9 cellular contexts compared by ENCODE assay signal in the genomic region with DNA sequence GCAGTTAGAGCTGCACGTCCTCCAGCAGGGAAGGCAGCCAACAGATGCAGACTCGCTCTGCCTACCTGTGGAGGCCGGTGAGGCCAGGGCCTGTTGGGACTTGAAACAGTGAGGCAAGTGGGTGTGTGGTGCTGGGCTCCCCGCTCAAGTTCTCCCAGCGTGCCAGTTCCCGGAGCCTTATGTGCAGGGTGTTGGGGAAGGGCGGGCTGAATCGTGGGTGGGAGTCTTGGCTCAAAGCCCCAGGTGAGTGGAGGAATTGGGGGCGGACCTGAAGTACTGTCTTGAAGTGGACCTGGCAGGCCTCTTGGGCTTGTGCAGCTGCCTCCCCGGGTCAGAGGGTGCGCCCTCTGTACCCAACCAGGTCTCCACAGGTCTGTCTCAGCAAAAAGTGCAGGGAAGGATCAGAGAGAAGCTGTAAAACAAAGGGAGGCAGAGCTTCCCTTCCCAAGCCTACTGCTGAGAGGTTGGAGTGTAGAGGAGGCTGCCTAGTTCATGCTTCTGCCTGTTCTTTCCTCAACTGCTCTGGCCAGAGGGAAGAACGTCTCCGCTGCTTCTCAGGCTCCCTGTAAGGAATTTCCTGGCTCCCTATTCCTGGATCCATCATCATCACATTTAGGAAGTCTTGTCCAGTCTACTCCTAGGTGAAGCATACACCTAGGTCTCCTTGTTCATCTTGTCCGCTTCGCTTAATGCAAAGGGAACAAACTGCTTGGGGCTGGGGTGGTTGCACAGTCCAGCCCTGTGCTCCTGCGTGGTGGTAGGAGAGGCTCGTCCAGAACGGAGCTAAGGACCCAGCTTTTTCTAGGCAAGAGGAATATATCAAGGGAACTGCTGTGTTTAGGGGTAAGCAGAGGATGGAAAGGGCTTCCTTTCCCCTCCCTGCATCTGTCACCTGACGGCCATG. TPM values are rescaled to one million over a fixed set of nuclear protein-coding genes. Genes with fewer than 3 reads are reported as not detected.
A peak's percentile ranks its signal among the peaks of the same experiment; 100 is the strongest.
DNase-seq lines count a peak whose midpoint lies in the region; ATAC-seq, FAIRE-seq and TF ChIP-seq lines count a peak whose summit lies in the region.
"Had no signal": no experiment of that assay in that cellular context is flagged by ENCODE, and none has a peak within 500 bp of the region (broad histone marks: within the 10 kb centered on the region; RNA-seq: fewer than 3 reads in every experiment).

No MANE protein-coding gene starts in this region.

- H3K9me3 ChIP-seq in H1 (ENCODE audit: insufficient read depth in 2 of 2, low read depth in 1 of 2, low read length in 1 of 2) (no peaks in the 10 kb centered on the region), suprapubic skin (no peaks in the 10 kb centered on the region)

- no peak overlapping the region; the same call in 1 of the 2 replicates for H2BK12ac ChIP-seq in H1 (ENCODE audit: low read depth, low read length)

- H3K27me3 Mint-ChIP-seq in activated naive CD4-positive, alpha-beta T cell treated with anti-CD3 and anti-CD28 coated beads, Interleukin-2, amount 50 U/mL, for 24 hours, result no peaks in the 10 kb centered on the region
- peaks cover 0 to 2% (median 0%) of the 10 kb centered on the region in 5 donors for H3K27me3 Mint-ChIP-seq in naive thymus-derived CD8-positive, alpha-beta T cell

- TF ChIP-seq RAD21 in H1 (IDR thresholded peaks at IDR 0.05 in 1 of 2, conservative IDR thresholded peaks at IDR 0.05 in 1 of 2; ENCODE audit: low read depth in 2 of 2, low read length in 2 of 2), result no peak

- H3K4me3 Mint-ChIP-seq in activated naive CD4-positive, alpha-beta T cell treated with anti-CD3 and anti-CD28 coated beads, Interleukin-2, amount 50 U/mL, for 24 hours, result peak overlapping the region; percentile 54
- H3K4me3 Mint-ChIP-seq in naive thymus-derived CD8-positive, alpha-beta T cell, result no peak overlapping the region

- ATAC-seq in HG03354 (IDR thresholded peaks at IDR 0.05; ENCODE audit: poor library complexity, severe bottlenecking, unreplicated experiment), result no peak
- ATAC-seq in naive thymus-derived CD8-positive, alpha-beta T cell, result no peak

- H4K8ac ChIP-seq in H1 (ENCODE audit: extremely low read depth, insufficient read depth, low read length), result no peak overlapping the region

- no peak overlapping the region for H3K4ac ChIP-seq in H1 (replicated peaks; ENCODE audit: insufficient read length, low read depth, low read length)

- CTCF ChIA-PET in H1 (lab: Charles Lee; ENCODE audit: partially characterized antibody), result interaction anchor here (0.6 to 7.2 kb wide), 49 partner anchors 9 to 817 kb away, joined by 3 to 88 read pairs (median 3); partner anchors contain the start of gene SF3A3

- peak overlapping the region; percentile 35; the same call in 1 of the 2 replicates for H2BK5ac ChIP-seq in H1 (ENCODE audit: low read depth, low read length)

- FAIRE-seq in H1 (lab: Jason Lieb, UNC), result no peak

- H3K56ac ChIP-seq in H1 (replicated peaks; ENCODE audit: insufficient read length, low read depth, low read length), result no peak overlapping the region

- H3K14ac ChIP-seq in H1 (ENCODE audit: insufficient read length), result no peak overlapping the region

- H3K36me3 Mint-ChIP-seq in activated naive CD4-positive, alpha-beta T cell treated with anti-CD3 and anti-CD28 coated beads, Interleukin-2, amount 50 U/mL, for 24 hours, result peaks cover 11% of the 10 kb centered on the region
- peaks cover 0 to 37% (median 7%) of the 10 kb centered on the region in 3 donors for H3K36me3 Mint-ChIP-seq in naive thymus-derived CD8-positive, alpha-beta T cell

- H4K5ac ChIP-seq in H1 (ENCODE audit: insufficient read length, low read depth, low read length), result no peak overlapping the region

- H3K4me3 ChIP-seq in H1 (ENCODE audit: extremely low read depth in 1 of 4, insufficient read depth in 2 of 4, low read depth in 3 of 4, low read length in 4 of 4), result no peak overlapping the region
- no peak overlapping the region for H3K4me3 ChIP-seq in suprapubic skin

- no peak overlapping the region for H2BK120ac ChIP-seq in H1 (replicated peaks; ENCODE audit: low read depth, low read length)

- POLR2A ChIA-PET in H1 (lab: Charles Lee; ENCODE audit: partially characterized antibody), result interaction anchor here (0.8 to 6.3 kb wide), 14 partner anchors 11 to 260 kb away, joined by 3 to 59 read pairs (median 3); partner anchors contain the start of genes POU3F1 and UTP11
- POLR2A ChIA-PET in naive thymus-derived CD8-positive, alpha-beta T cell (lab: Charles Lee), result no interaction called here

- H2AFZ ChIP-seq in H1 (ENCODE audit: low read length), result no peak overlapping the region

- H3K36me3 ChIP-seq in H1 (ENCODE audit: control insufficient read depth in 2 of 4, insufficient read depth in 4 of 4, low read length in 3 of 4), result peaks cover 17 to 29% (median 27%) of the 10 kb centered on the region in 4 experiments
- peaks cover 30% of the 10 kb centered on the region for H3K36me3 ChIP-seq in suprapubic skin

- H3K4me1 Mint-ChIP-seq in activated naive CD4-positive, alpha-beta T cell treated with anti-CD3 and anti-CD28 coated beads, Interleukin-2, amount 50 U/mL, for 24 hours, result peaks cover 55% of the 10 kb centered on the region
- H3K4me1 Mint-ChIP-seq in naive thymus-derived CD8-positive, alpha-beta T cell, result peaks cover 7 to 37% (median 25%) of the 10 kb centered on the region in 4 donors

- H4K20me1 ChIP-seq in H1 (replicated peaks in 1 of 2; ENCODE audit: control insufficient read depth in 1 of 2, insufficient read depth in 2 of 2, low read length in 2 of 2), result peaks cover 0 to 2% of the 10 kb centered on the region in 2 experiments

- H3K27me3 ChIP-seq in H1 (replicated peaks in 1 of 4; ENCODE audit: control insufficient read depth in 3 of 4, extremely low read depth in 1 of 4, insufficient read depth in 3 of 4, low read length in 3 of 4) (no peaks in the 10 kb centered on the region), suprapubic skin (no peaks in the 10 kb centered on the region)

- TF ChIP-seq EP300 in H1 (IDR thresholded peaks at IDR 0.05; ENCODE audit: borderline replicate concordance in 1 of 2, low read depth in 2 of 2, low read length in 2 of 2) (no peak), suprapubic skin (IDR thresholded peaks at IDR 0.05) (no peak)

- no peaks in the 10 kb centered on the region for H3K23me2 ChIP-seq in H1 (ENCODE audit: low read depth, low read length)

- no peaks in the 10 kb centered on the region for H3K79me1 ChIP-seq in H1 (ENCODE audit: low read depth, low read length)

- H3K27ac Mint-ChIP-seq in activated naive CD4-positive, alpha-beta T cell treated with anti-CD3 and anti-CD28 coated beads, Interleukin-2, amount 50 U/mL, for 24 hours, result peak overlapping the region; percentile 74
- H3K27ac Mint-ChIP-seq in naive thymus-derived CD8-positive, alpha-beta T cell, result peak overlapping the region in 2 of 10 donors; percentile 35 to 40

- H3K4me1 ChIP-seq in H1 (replicated peaks in 1 of 4; ENCODE audit: control insufficient read depth in 3 of 4, insufficient read depth in 4 of 4, low read length in 3 of 4), result peaks cover 12 to 36% (median 25%) of the 10 kb centered on the region in 4 experiments
- H3K4me1 ChIP-seq in suprapubic skin, result peaks cover 64% of the 10 kb centered on the region

- H2BK15ac ChIP-seq in H1 (ENCODE audit: low read length), result peak overlapping the region; percentile 62; the same call in 1 of the 2 replicates

- no peaks in the 10 kb centered on the region for H3K79me2 ChIP-seq in H1 (ENCODE audit: control insufficient read depth in 1 of 2, insufficient read depth in 2 of 2, low read length in 2 of 2)

- H3K23ac ChIP-seq in H1 (ENCODE audit: insufficient read length), result no peak overlapping the region

- H3K27ac ChIP-seq in H1 (ENCODE audit: low read depth, low read length) (no peak overlapping the region), suprapubic skin (peak overlapping the region; percentile 62)

- H2AK5ac ChIP-seq in H1 (ENCODE audit: low read depth, low read length), result no peak overlapping the region

- DNase-seq in activated naive CD4-positive, alpha-beta T cell (lab: John Stamatoyannopoulos, UW), result no peak
- DNase-seq in NCI-H524 treated with DMSO at 0.1 percent for 48 hours (lab: John Stamatoyannopoulos, UW) (peak; percentile 17), H1 (ENCODE audit: low read depth in 1 of 2, low spot score in 2 of 2) (no peak), suprapubic skin (ENCODE audit: low spot score in 2 of 2) (no peak)
- no peak for DNase-seq in stimulated activated CD4-positive, alpha-beta T cell treated with anti-CD3 and anti-CD28 coated beads, Interleukin-4, amount 100 ng/mL, for 1 hour
- DNase-seq in naive thymus-derived CD8-positive, alpha-beta T cell, result no peak
- DNase-seq: activated gamma-delta T cell treated with Interleukin-2 at 50 U/mL for 16 hours had no signal

- 87% methylated on average over 19 of the region's 19 CpGs; no CpG with 5 or more reads in 1 of the 2 experiments for WGBS in H1 (ENCODE audit: extremely low coverage in 1 of 2, insufficient coverage in 1 of 2, insufficient read length in 1 of 2, insufficient replicate concordance in 2 of 2, low coverage in 1 of 2, low lambda C conversion rate in 2 of 2, missing lambda C conversion rate in 1 of 2), 2 experiments
- 62% methylated on average over 19 of the region's 19 CpGs for WGBS in suprapubic skin

- H2BK20ac ChIP-seq in H1 (ENCODE audit: low read length), result no peak overlapping the region

- TF ChIP-seq POLR2A in H1 (IDR thresholded peaks at IDR 0.05; ENCODE audit: control extremely low read depth in 1 of 2, low read depth in 2 of 2, low read length in 2 of 2) (no peak), suprapubic skin (IDR thresholded peaks at IDR 0.05) (no peak)

- H3K9me3 Mint-ChIP-seq in activated naive CD4-positive, alpha-beta T cell treated with anti-CD3 and anti-CD28 coated beads, Interleukin-2, amount 50 U/mL, for 24 hours, result no peaks in the 10 kb centered on the region
- H3K9me3 Mint-ChIP-seq in naive thymus-derived CD8-positive, alpha-beta T cell, result no peaks in the 10 kb centered on the region

- no peak overlapping the region for H3K9ac ChIP-seq in H1 (replicated peaks in 1 of 4; ENCODE audit: extremely low read depth in 1 of 4, low read depth in 3 of 4, low read length in 3 of 4)

- H4K91ac ChIP-seq in H1 (replicated peaks; ENCODE audit: insufficient read length, low read length), result no peak overlapping the region

- TF ChIP-seq CTCF in H1 (IDR thresholded peaks at IDR 0.05; ENCODE audit: control extremely low read depth in 1 of 3, insufficient read depth in 1 of 3, low read depth in 1 of 3, low read length in 3 of 3), result no peak
- TF ChIP-seq CTCF in suprapubic skin (IDR thresholded peaks at IDR 0.05), result no peak

- no peak overlapping the region for H3K4me2 ChIP-seq in H1 (ENCODE audit: insufficient read depth in 1 of 2, low read depth in 2 of 2, low read length in 2 of 2)

- no peak overlapping the region for H3K18ac ChIP-seq in H1 (ENCODE audit: extremely low read depth, low read length)

RNA-seq across cellular contexts. Expression of gene UTP11, which starts 14.9 kb away (rescaled TPM):
- total RNA-seq in H1 (2021; fragmentation: NEBNext Ultra II Directional; extraction: Animal tissue kit (Norgen Biotek cat#: 25700)), result 56.4 and 60.5 TPM in 2 replicates
- polyA plus RNA-seq in H1 (2011; rRNA removed), result 18.2 and 19.5 TPM in 2 replicates
- polyA plus RNA-seq in H1 (2011; cell fraction: cytosol; rRNA removed), result 28.8 TPM
- polyA plus RNA-seq in H1 (2011; cell fraction: nucleus; rRNA removed), result 7.3 TPM
- polyA plus RNA-seq in H1 (2012, experiment 1 of 2), result 22.7 to 38.5 TPM (median 29.0 TPM) in 4 replicates
- polyA plus RNA-seq in H1 (2012, experiment 2 of 2), result 11.9 TPM
- 54.9 TPM for polyA plus RNA-seq in H1 (2013, experiment 1 of 2)
- polyA plus RNA-seq in H1 (2013, experiment 2 of 2), result 52.3 TPM
- polyA minus RNA-seq in H1 (2011; rRNA and poly(A)+ RNA removed), result 10.0 and 10.4 TPM in 2 replicates
- 18.9 TPM for polyA minus RNA-seq in H1 (2011; cell fraction: cytosol; rRNA and poly(A)+ RNA removed)
- 18.2 TPM for polyA minus RNA-seq in H1 (2011; cell fraction: nucleus; rRNA and poly(A)+ RNA removed)
- total RNA-seq in suprapubic skin, result 10 to 100 TPM; 32.1 to 48.5 (median 39.5) TPM
- total RNA-seq in naive thymus-derived CD8-positive, alpha-beta T cell, result 10 to 100 TPM; 14.2 to 17.3 TPM
- polyA plus RNA-seq in naive thymus-derived CD8-positive, alpha-beta T cell, result 10 to 100 TPM; 16.6 to 21.4 (median 17.4) TPM

RNA-seq across cellular contexts. Expression of gene POU3F1, which starts 19.1 kb away (rescaled TPM):
- total RNA-seq in H1 (2021; fragmentation: NEBNext Ultra II Directional; extraction: Animal tissue kit (Norgen Biotek cat#: 25700)), result 10.8 and 11.6 TPM in 2 replicates
- polyA plus RNA-seq in H1 (2011; rRNA removed), result 4.2 and 7.1 TPM in 2 replicates
- polyA plus RNA-seq in H1 (2011; cell fraction: cytosol; rRNA removed), result 3.5 TPM
- 4.9 TPM for polyA plus RNA-seq in H1 (2011; cell fraction: nucleus; rRNA removed)
- polyA plus RNA-seq in H1 (2012, experiment 1 of 2), result 4.0 to 6.8 TPM (median 6.4 TPM) in 4 replicates
- polyA plus RNA-seq in H1 (2012, experiment 2 of 2), result 4.1 TPM
- 15.0 TPM for polyA plus RNA-seq in H1 (2013, experiment 1 of 2)
- polyA plus RNA-seq in H1 (2013, experiment 2 of 2), result 15.5 TPM
- polyA minus RNA-seq in H1 (2011; rRNA and poly(A)+ RNA removed), result 0.95 and 1.5 TPM in 2 replicates
- 6.5 TPM for polyA minus RNA-seq in H1 (2011; cell fraction: cytosol; rRNA and poly(A)+ RNA removed)
- polyA minus RNA-seq in H1 (2011; cell fraction: nucleus; rRNA and poly(A)+ RNA removed), result 7.7 TPM
- 10 to 100 TPM in 3 of 4 donors, 1 to 10 TPM in 1; 8.8 to 28.5 (median 13.5) TPM for total RNA-seq in suprapubic skin
- under 1 TPM; 0.31 to 0.38 TPM for total RNA-seq in naive thymus-derived CD8-positive, alpha-beta T cell
- polyA plus RNA-seq in naive thymus-derived CD8-positive, alpha-beta T cell, result under 1 TPM in 1 of 3 donors, not detected in 2; 0.08 TPM

RNA-seq across cellular contexts. Expression of gene FHL3, which starts 22.1 kb away (rescaled TPM):
- total RNA-seq in H1 (2021; fragmentation: NEBNext Ultra II Directional; extraction: Animal tissue kit (Norgen Biotek cat#: 25700)), result 35.6 and 35.8 TPM in 2 replicates
- 14.3 and 22.8 TPM in 2 replicates for polyA plus RNA-seq in H1 (2011; rRNA removed)
- 12.5 TPM for polyA plus RNA-seq in H1 (2011; cell fraction: cytosol; rRNA removed)
- polyA plus RNA-seq in H1 (2011; cell fraction: nucleus; rRNA removed), result 20.9 TPM
- polyA plus RNA-seq in H1 (2012, experiment 1 of 2), result 21.0 to 35.7 TPM (median 34.1 TPM) in 4 replicates
- 51.4 TPM for polyA plus RNA-seq in H1 (2012, experiment 2 of 2)
- 32.0 TPM for polyA plus RNA-seq in H1 (2013, experiment 1 of 2)
- 33.4 TPM for polyA plus RNA-seq in H1 (2013, experiment 2 of 2)
- 9.7 and 19.7 TPM in 2 replicates for polyA minus RNA-seq in H1 (2011; rRNA and poly(A)+ RNA removed)
- polyA minus RNA-seq in H1 (2011; cell fraction: cytosol; rRNA and poly(A)+ RNA removed), result 13.7 TPM
- 22.4 TPM for polyA minus RNA-seq in H1 (2011; cell fraction: nucleus; rRNA and poly(A)+ RNA removed)
- 10 to 100 TPM; 19.1 to 46.4 (median 35.1) TPM for total RNA-seq in suprapubic skin
- 10 to 100 TPM; 11.0 to 11.4 TPM for total RNA-seq in naive thymus-derived CD8-positive, alpha-beta T cell
- 10 to 100 TPM in 1 of 3 donors, 1 to 10 TPM in 2; 4.8 to 12.7 (median 8.1) TPM for polyA plus RNA-seq in naive thymus-derived CD8-positive, alpha-beta T cell

RNA-seq across cellular contexts. Expression of gene SF3A3, which starts 37.6 kb away (rescaled TPM):
- total RNA-seq in H1 (2021; fragmentation: NEBNext Ultra II Directional; extraction: Animal tissue kit (Norgen Biotek cat#: 25700)), result 137 and 145 TPM in 2 replicates
- 25.0 and 40.5 TPM in 2 replicates for polyA plus RNA-seq in H1 (2011; rRNA removed)
- 54.6 TPM for polyA plus RNA-seq in H1 (2011; cell fraction: cytosol; rRNA removed)
- 20.8 TPM for polyA plus RNA-seq in H1 (2011; cell fraction: nucleus; rRNA removed)
- 97.7 to 172 TPM (median 128 TPM) in 4 replicates for polyA plus RNA-seq in H1 (2012, experiment 1 of 2)
- 12.6 TPM for polyA plus RNA-seq in H1 (2012, experiment 2 of 2)
- polyA plus RNA-seq in H1 (2013, experiment 1 of 2), result 74.6 TPM
- polyA plus RNA-seq in H1 (2013, experiment 2 of 2), result 76.3 TPM
- 45.9 and 65.0 TPM in 2 replicates for polyA minus RNA-seq in H1 (2011; rRNA and poly(A)+ RNA removed)
- polyA minus RNA-seq in H1 (2011; cell fraction: cytosol; rRNA and poly(A)+ RNA removed), result 88.7 TPM
- 39.5 TPM for polyA minus RNA-seq in H1 (2011; cell fraction: nucleus; rRNA and poly(A)+ RNA removed)
- 10 to 100 TPM; 36.9 to 68.4 (median 43.6) TPM for total RNA-seq in suprapubic skin
- 10 to 100 TPM; 67.0 to 72.0 TPM for total RNA-seq in naive thymus-derived CD8-positive, alpha-beta T cell
- 100 to 1,000 TPM in 1 of 3 donors, 10 to 100 TPM in 2; 97.4 to 101 (median 98.1) TPM for polyA plus RNA-seq in naive thymus-derived CD8-positive, alpha-beta T cell
